Comparison of ENCODE assay signal across 1 cellular context in the genomic region with DNA sequence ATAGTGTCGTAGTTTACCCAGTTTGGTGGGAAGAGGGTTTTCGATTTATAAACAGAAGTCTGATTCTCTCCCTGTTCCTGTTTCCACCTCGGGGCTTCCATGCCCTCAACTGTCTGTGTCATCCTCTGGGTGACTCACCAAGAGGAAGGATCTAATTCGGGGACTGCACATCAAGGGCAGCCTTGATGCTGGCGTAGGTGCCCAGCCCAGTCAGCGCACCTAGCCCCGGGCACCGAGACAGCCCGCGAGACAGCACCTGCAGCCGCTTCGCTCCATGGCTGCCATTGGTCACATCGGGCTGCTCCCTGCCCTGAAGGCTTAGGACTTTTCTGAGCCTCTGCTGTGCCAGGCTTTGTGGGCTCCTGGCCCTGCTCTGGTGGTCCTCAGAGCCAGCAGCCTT.
TF ChIP-seq lines count a peak whose summit lies in the region.

No MANE protein-coding gene starts in this region.

TF ChIP-seq in HCT116, 20 proteins besides CTCF, POLR2A, EP300 and RAD21:
- TF ChIP-seq SP1 (IDR thresholded peaks at IDR 0.05; ENCODE audit: low read depth), result no peak
- TF ChIP-seq YY1 (IDR thresholded peaks at IDR 0.05; ENCODE audit: extremely low read depth, insufficient replicate concordance, low read depth, low read length), result no peak
- TF ChIP-seq, protein P1, sequence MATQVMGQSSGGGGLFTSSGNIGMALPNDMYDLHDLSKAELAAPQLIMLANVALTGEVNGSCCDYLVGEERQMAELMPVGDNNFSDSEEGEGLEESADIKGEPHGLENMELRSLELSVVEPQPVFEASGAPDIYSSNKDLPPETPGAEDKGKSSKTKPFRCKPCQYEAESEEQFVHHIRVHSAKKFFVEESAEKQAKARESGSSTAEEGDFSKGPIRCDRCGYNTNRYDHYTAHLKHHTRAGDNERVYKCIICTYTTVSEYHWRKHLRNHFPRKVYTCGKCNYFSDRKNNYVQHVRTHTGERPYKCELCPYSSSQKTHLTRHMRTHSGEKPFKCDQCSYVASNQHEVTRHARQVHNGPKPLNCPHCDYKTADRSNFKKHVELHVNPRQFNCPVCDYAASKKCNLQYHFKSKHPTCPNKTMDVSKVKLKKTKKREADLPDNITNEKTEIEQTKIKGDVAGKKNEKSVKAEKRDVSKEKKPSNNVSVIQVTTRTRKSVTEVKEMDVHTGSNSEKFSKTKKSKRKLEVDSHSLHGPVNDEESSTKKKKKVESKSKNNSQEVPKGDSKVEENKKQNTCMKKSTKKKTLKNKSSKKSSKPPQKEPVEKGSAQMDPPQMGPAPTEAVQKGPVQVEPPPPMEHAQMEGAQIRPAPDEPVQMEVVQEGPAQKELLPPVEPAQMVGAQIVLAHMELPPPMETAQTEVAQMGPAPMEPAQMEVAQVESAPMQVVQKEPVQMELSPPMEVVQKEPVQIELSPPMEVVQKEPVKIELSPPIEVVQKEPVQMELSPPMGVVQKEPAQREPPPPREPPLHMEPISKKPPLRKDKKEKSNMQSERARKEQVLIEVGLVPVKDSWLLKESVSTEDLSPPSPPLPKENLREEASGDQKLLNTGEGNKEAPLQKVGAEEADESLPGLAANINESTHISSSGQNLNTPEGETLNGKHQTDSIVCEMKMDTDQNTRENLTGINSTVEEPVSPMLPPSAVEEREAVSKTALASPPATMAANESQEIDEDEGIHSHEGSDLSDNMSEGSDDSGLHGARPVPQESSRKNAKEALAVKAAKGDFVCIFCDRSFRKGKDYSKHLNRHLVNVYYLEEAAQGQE (IDR thresholded peaks at IDR 0.05; ENCODE audit: low read depth), result no peak
- TF ChIP-seq, protein P2, sequence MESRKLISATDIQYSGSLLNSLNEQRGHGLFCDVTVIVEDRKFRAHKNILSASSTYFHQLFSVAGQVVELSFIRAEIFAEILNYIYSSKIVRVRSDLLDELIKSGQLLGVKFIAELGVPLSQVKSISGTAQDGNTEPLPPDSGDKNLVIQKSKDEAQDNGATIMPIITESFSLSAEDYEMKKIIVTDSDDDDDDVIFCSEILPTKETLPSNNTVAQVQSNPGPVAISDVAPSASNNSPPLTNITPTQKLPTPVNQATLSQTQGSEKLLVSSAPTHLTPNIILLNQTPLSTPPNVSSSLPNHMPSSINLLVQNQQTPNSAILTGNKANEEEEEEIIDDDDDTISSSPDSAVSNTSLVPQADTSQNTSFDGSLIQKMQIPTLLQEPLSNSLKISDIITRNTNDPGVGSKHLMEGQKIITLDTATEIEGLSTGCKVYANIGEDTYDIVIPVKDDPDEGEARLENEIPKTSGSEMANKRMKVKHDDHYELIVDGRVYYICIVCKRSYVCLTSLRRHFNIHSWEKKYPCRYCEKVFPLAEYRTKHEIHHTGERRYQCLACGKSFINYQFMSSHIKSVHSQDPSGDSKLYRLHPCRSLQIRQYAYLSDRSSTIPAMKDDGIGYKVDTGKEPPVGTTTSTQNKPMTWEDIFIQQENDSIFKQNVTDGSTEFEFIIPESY (IDR thresholded peaks at IDR 0.05; ENCODE audit: extremely low read depth, insufficient replicate concordance, low read length), result no peak
- TF ChIP-seq, protein P3, sequence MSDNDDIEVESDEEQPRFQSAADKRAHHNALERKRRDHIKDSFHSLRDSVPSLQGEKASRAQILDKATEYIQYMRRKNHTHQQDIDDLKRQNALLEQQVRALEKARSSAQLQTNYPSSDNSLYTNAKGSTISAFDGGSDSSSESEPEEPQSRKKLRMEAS (IDR thresholded peaks at IDR 0.05), result no peak
- no peak for TF ChIP-seq FOSL1 (IDR thresholded peaks at IDR 0.05; ENCODE audit: low read depth)
- no peak for TF ChIP-seq ELF1 (IDR thresholded peaks at IDR 0.05; ENCODE audit: borderline replicate concordance, low read depth)
- TF ChIP-seq TCF7L2 (IDR thresholded peaks at IDR 0.05; ENCODE audit: borderline replicate concordance, extremely low read depth, insufficient read depth, insufficient read length), result no peak
- TF ChIP-seq EZH2 (IDR thresholded peaks at IDR 0.05), result no peak
- TF ChIP-seq EGR1 (IDR thresholded peaks at IDR 0.05; ENCODE audit: low read depth), result no peak
- TF ChIP-seq CBX3 (IDR thresholded peaks at IDR 0.05; ENCODE audit: low read depth), result no peak
- TF ChIP-seq, protein P4, sequence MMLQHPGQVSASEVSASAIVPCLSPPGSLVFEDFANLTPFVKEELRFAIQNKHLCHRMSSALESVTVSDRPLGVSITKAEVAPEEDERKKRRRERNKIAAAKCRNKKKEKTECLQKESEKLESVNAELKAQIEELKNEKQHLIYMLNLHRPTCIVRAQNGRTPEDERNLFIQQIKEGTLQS (IDR thresholded peaks at IDR 0.05), result no peak
- TF ChIP-seq CEBPB (IDR thresholded peaks at IDR 0.05; ENCODE audit: low read depth), result no peak
- no peak for TF ChIP-seq POLR2AphosphoS5 (IDR thresholded peaks at IDR 0.05; ENCODE audit: low read depth, low read length)
- TF ChIP-seq SIN3A (IDR thresholded peaks at IDR 0.05; ENCODE audit: low read depth), result no peak
- TF ChIP-seq SRF (IDR thresholded peaks at IDR 0.05; ENCODE audit: low read depth), result no peak
- no peak for TF ChIP-seq JUND (IDR thresholded peaks at IDR 0.05)
- no peak for TF ChIP-seq ZNF274 (IDR thresholded peaks at IDR 0.05; ENCODE audit: low read depth, low read length)
- TF ChIP-seq ZFX (IDR thresholded peaks at IDR 0.05), result no peak
